In genomic region chr18:25658476-25658875, GRCh38 we compare ENCODE assay signal across 30 cellular contexts.
"Had no signal": no experiment of that assay in that cellular context is flagged by ENCODE, and none has a peak within 500 bp of the region (broad histone marks: within the 10 kb centered on the region; RNA-seq: fewer than 3 reads in every experiment).

No MANE protein-coding gene starts in this region.

- H3K27ac ChIP-seq: ascending aorta, body of pancreas, Peyer's patch, RWPE1, SJSA1 had no signal

- H3K36me3 Mint-ChIP-seq: activated naive CD4-positive, alpha-beta T cell treated with anti-CD3 and anti-CD28 coated beads, Interleukin-2, amount 50 U/mL, for 72 hours had no signal

- H3K36me3 ChIP-seq: ascending aorta, Peyer's patch, SJSA1 had no signal

- DNase-seq: activated B cell treated with CpG ODN at 0.5 μM for 24 hours; activated CD4-positive, alpha-beta T cell treated with anti-CD3 and anti-CD28 coated beads for 1 hour; activated CD4-positive, alpha-beta T cell treated with anti-CD3 and anti-CD28 coated beads, Interleukin-2, amount 10 ng/mL, durations not matched to agents 24 days and 14 days; activated CD4-positive, alpha-beta T cell treated with anti-CD3 and anti-CD28 coated beads, Interleukin-2, amount 50 U/mL, for 48 hours; activated CD8-positive, alpha-beta memory T cell treated with anti-CD3 and anti-CD28 coated beads for 24 hours; activated effector memory CD4-positive, alpha-beta T cell treated with anti-CD3 and anti-CD28 coated beads, Interleukin-2, amount 50 U/mL, for 16 hours; activated naive CD4-positive, alpha-beta T cell treated with Interleukin-2 at 50 U/mL for 16 hours; activated naive CD8-positive, alpha-beta T cell treated with anti-CD3 and anti-CD28 coated beads, Interleukin-2, amount 50 U/mL, for 24 hours; activated T-cell treated with anti-CD3 and anti-CD28 coated beads, Interleukin-2, amount 50 U/mL, for 4 hours; amniotic stem cell; body of pancreas; central memory CD4-positive, alpha-beta T cell; Karpas-422; NCI-H1092; NCI-H1417 treated with DMSO at 0.1 percent for 48 hours; NCI-H1694; NCI-H2029; NCI-H2107; NCI-H510A treated with DMSO at 0.1 percent for 48 hours; NCI-H69; NK-92 treated with Interleukin-12 subunit alpha and Interleukin-12 subunit beta, amount 100 ng/mL, for 24 hours; Peyer's patch; Right ventricle myocardium superior; T-helper 17 cell; T-helper 9 cell had no signal

- H3K4me3 ChIP-seq: ascending aorta, body of pancreas, K562, Peyer's patch, SJSA1 had no signal

- H3K9me3 ChIP-seq: ascending aorta, body of pancreas, Peyer's patch, SJSA1 had no signal

- H3K27me3 Mint-ChIP-seq: activated CD4-positive, alpha-beta T cell treated with anti-CD3 and anti-CD28 coated beads, Interleukin-2, amount 10 ng/mL, durations not matched to agents 24 days and 14 days; activated naive CD8-positive, alpha-beta T cell treated with anti-CD3 and anti-CD28 coated beads, Interleukin-2, amount 50 U/mL, for 24 hours; T-helper 17 cell had no signal

- H3K4me1 Mint-ChIP-seq: activated B cell treated with CpG ODN at 0.5 μM for 24 hours; activated CD4-positive, alpha-beta T cell treated with anti-CD3 and anti-CD28 coated beads, Interleukin-2, amount 10 ng/mL, durations not matched to agents 24 days and 14 days; activated naive CD8-positive, alpha-beta T cell treated with anti-CD3 and anti-CD28 coated beads, Interleukin-2, amount 50 U/mL, for 24 hours; T-helper 17 cell had no signal

- H3K4me3 Mint-ChIP-seq: activated B cell treated with CpG ODN at 0.5 μM for 24 hours; activated CD4-positive, alpha-beta T cell treated with anti-CD3 and anti-CD28 coated beads, Interleukin-2, amount 10 ng/mL, durations not matched to agents 24 days and 14 days; activated naive CD8-positive, alpha-beta T cell treated with anti-CD3 and anti-CD28 coated beads, Interleukin-2, amount 50 U/mL, for 24 hours; activated T-cell treated with anti-CD3 and anti-CD28 coated beads, Interleukin-2, amount 50 U/mL, for 4 hours; T-helper 17 cell had no signal

- H3K27ac Mint-ChIP-seq: activated B cell treated with CpG ODN at 0.5 μM for 24 hours; activated CD4-positive, alpha-beta T cell treated with anti-CD3 and anti-CD28 coated beads, Interleukin-2, amount 10 ng/mL, durations not matched to agents 24 days and 14 days; activated naive CD4-positive, alpha-beta T cell treated with anti-CD3 and anti-CD28 coated beads, Interleukin-2, amount 50 U/mL, for 72 hours; activated naive CD8-positive, alpha-beta T cell treated with anti-CD3 and anti-CD28 coated beads, Interleukin-2, amount 50 U/mL, for 24 hours; T-helper 17 cell had no signal

- H3K27me3 ChIP-seq: ascending aorta, body of pancreas, Peyer's patch, SJSA1 had no signal

- ATAC-seq: activated naive CD4-positive, alpha-beta T cell treated with anti-CD3 and anti-CD28 coated beads, Interleukin-2, amount 50 U/mL, for 72 hours; activated naive CD8-positive, alpha-beta T cell treated with anti-CD3 and anti-CD28 coated beads, Interleukin-2, amount 50 U/mL, for 24 hours; activated T-cell treated with anti-CD3 and anti-CD28 coated beads, Interleukin-2, amount 50 U/mL, for 4 hours; body of pancreas; K562; T-helper 17 cell had no signal

- H3K9me3 Mint-ChIP-seq: activated CD4-positive, alpha-beta T cell treated with anti-CD3 and anti-CD28 coated beads, Interleukin-2, amount 10 ng/mL, durations not matched to agents 24 days and 14 days had no signal

- H3K4me1 ChIP-seq: ascending aorta, body of pancreas, Peyer's patch had no signal
